8 cellular contexts compared by ENCODE assay signal in genomic region chr14:73949752-73950734, GRCh38. TPM values are rescaled to one million over a fixed set of nuclear protein-coding genes. Genes with fewer than 3 reads are reported as not detected.
DNase-seq lines count a peak whose midpoint lies in the region; ATAC-seq and TF ChIP-seq lines count a peak whose summit lies in the region.

Gene COQ6 (plus strand): TSS chr14:73950302. CDS start chr14:73950333, 31 bp downstream.
Gene FAM161B (minus strand): TSS chr14:73950094. CDS start chr14:73950026, 68 bp downstream.

- peak in 1 of 2 donors; percentile 3 for TF ChIP-seq RAD21 in liver (IDR thresholded peaks at IDR 0.05)

- no peaks in the 10 kb centered on the region for H3K9me3 ChIP-seq in liver (ENCODE audit: control insufficient read depth in 4 of 4, low read length in 3 of 4)

- DNase-seq in CD14-positive monocyte (ENCODE audit: low spot score), result peak; percentile 92
- peak; percentile 98 for DNase-seq in NCI-H748 (lab: John Stamatoyannopoulos, UW; ENCODE audit: unreplicated experiment)
- DNase-seq in activated CD4-positive, alpha-beta T cell treated with anti-CD3 and anti-CD28 coated beads, Interleukin-2, amount 50 U/mL, for 4 hours, result peak; percentile 82 to 83
- peak; percentile 96 to 97 for DNase-seq in dermis microvascular lymphatic vessel endothelial cell (ENCODE audit: low read depth in 2 of 2)
- DNase-seq in stimulated activated CD4-positive, alpha-beta T cell treated with anti-CD3 and anti-CD28 coated beads, Interleukin-4, amount 100 ng/mL, for 24 hours, result peak; percentile 95

- H3K4me3 ChIP-seq in liver (ENCODE audit: low read depth in 1 of 3, low read length in 3 of 3), result peak within 1 kb of the TSS; percentile 90 to 99 (median 92)

- no peaks in the 10 kb centered on the region for H3K9me3 Mint-ChIP-seq in CD14-positive monocyte

- TF ChIP-seq CTCF in CD14-positive monocyte (IDR thresholded peaks at IDR 0.05), result no peak
- TF ChIP-seq CTCF in liver (IDR thresholded peaks at IDR 0.05; ENCODE audit: low read depth, low read length, missing input control), result no peak

- peaks cover 14 to 18% of the 10 kb centered on the region in 2 donors for H3K36me3 Mint-ChIP-seq in CD14-positive monocyte

- intact Hi-C loops in CD14-positive monocyte (cut with micrococcal nuclease), result loop anchor here (5.0 to 10.0 kb wide), 2 partner anchors 65 to 67 kb away; partner anchors contain the start of genes BBOF1 (in 2 of the 2) and ENTPD5 (in 2 of the 2)

- peaks cover 3 to 18% (median 10%) of the 10 kb centered on the region in 4 donors for H3K36me3 ChIP-seq in liver (ENCODE audit: control insufficient read depth in 4 of 4, insufficient read depth in 3 of 4, low read depth in 1 of 4, low read length in 3 of 4)

- H3K4me3 Mint-ChIP-seq in CD14-positive monocyte, result peak within 1 kb of the TSS; percentile 97

- H3K4me1 Mint-ChIP-seq in CD14-positive monocyte, result peaks cover 17% of the 10 kb centered on the region

- H3K27me3 ChIP-seq in liver (ENCODE audit: control insufficient read depth in 4 of 4, insufficient read depth in 4 of 4, low read length in 3 of 4), result no peaks in the 10 kb centered on the region

- H3K4me1 ChIP-seq in liver (ENCODE audit: control insufficient read depth in 4 of 4, insufficient read depth in 4 of 4, low read length in 3 of 4), result peaks cover 5 to 17% (median 10%) of the 10 kb centered on the region in 4 donors

- H3K27me3 Mint-ChIP-seq in CD14-positive monocyte (ENCODE audit: low read depth in 3 of 3), result peaks cover 0 to 4% (median 0%) of the 10 kb centered on the region in 3 donors

- H3K27ac ChIP-seq in liver (ENCODE audit: low read depth in 1 of 2, low read length in 2 of 2), result peak within 1 kb of the TSS; percentile 85 to 92

- WGBS in liver, result under 1% methylated on average over 70 of the region's 70 CpGs

- peak within 1 kb of the TSS; percentile 90 to 98 (median 95) for H3K27ac Mint-ChIP-seq in CD14-positive monocyte

- peak within 1 kb of the TSS; percentile 43 to 81 for H3K9ac ChIP-seq in liver (ENCODE audit: low read depth in 1 of 2, low read length in 2 of 2)

- ATAC-seq in GM19351 (IDR thresholded peaks at IDR 0.05; ENCODE audit: unreplicated experiment) (peak; percentile 82), HG03521 (IDR thresholded peaks at IDR 0.05; ENCODE audit: unreplicated experiment) (peak; percentile 88)

TF ChIP-seq in liver, 16 proteins besides CTCF, POLR2A, EP300 and RAD21:
- TF ChIP-seq ATF3 (IDR thresholded peaks at IDR 0.05) (no peak), SP1 (IDR thresholded peaks at IDR 0.05) (peak; percentile 77), RXRA (IDR thresholded peaks at IDR 0.05) (peak; percentile 46 to 56), MAX (IDR thresholded peaks at IDR 0.05) (peak; percentile 87), FOXA1 (IDR thresholded peaks at IDR 0.05) (no peak), REST (IDR thresholded peaks at IDR 0.05) (peak; percentile 77), FOXA2 (IDR thresholded peaks at IDR 0.05) (no peak), NR2F2 (IDR thresholded peaks at IDR 0.05) (peak; percentile 10), ZBTB33 (IDR thresholded peaks at IDR 0.05) (peak; percentile 79), YY1 (IDR thresholded peaks at IDR 0.05) (peak; percentile 97), JUND (IDR thresholded peaks at IDR 0.05) (no peak), TAF1 (conservative IDR thresholded peaks at IDR 0.05) (peak; percentile 57), HNF4G (IDR thresholded peaks at IDR 0.05) (peak; percentile 88), EGR1 (IDR thresholded peaks at IDR 0.05; ENCODE audit: low read depth in 2 of 2) (peak; percentile 44 to 55), GABPA (IDR thresholded peaks at IDR 0.05 in 1 of 2, conservative IDR thresholded peaks at IDR 0.05 in 1 of 2) (peak; percentile 58 to 93), HNF4A (conservative IDR thresholded peaks at IDR 0.05) (peak; percentile 87 to 97)

RNA-seq across cellular contexts. Expression of gene COQ6, which starts in this region (rescaled TPM):
- polyA plus RNA-seq in CD14-positive monocyte (10 to 100 TPM; 14.1 to 14.6 TPM), liver (10 to 100 TPM; 19.9 to 33.7 TPM)
- total RNA-seq in dermis microvascular lymphatic vessel endothelial cell (14.5 and 18.8 TPM in 2 replicates), liver (10 to 100 TPM; 12.6 to 17.1 TPM)

RNA-seq across cellular contexts. Expression of gene FAM161B, which starts in this region (rescaled TPM):
- polyA plus RNA-seq in CD14-positive monocyte, result 1 to 10 TPM in 1 of 2 donors, under 1 TPM in 1; 0.76 to 1.4 TPM
- total RNA-seq in dermis microvascular lymphatic vessel endothelial cell, result 1.2 and 2.4 TPM in 2 replicates
- 1 to 10 TPM; 1.4 to 1.5 TPM for total RNA-seq in liver
- under 1 TPM; 0.79 to 0.96 TPM for polyA plus RNA-seq in liver

Comparison
In these comparisons a context has a peak if more than half of its experiments do, and no peak if none do; other contexts are left out.
1. Peak in every context shown above with its lines: DNase-seq, ATAC-seq, H3K4me3 ChIP-seq and H3K27ac ChIP-seq.